In genomic region chr2:20113004-20113796, GRCh38 we compare ENCODE assay signal across 21 cellular contexts.
DNase-seq lines count a peak whose midpoint lies in the region; ATAC-seq, FAIRE-seq and TF ChIP-seq lines count a peak whose summit lies in the region.
"Had no signal": no experiment of that assay in that cellular context is flagged by ENCODE, and none has a peak within 500 bp of the region (broad histone marks: within the 10 kb centered on the region; RNA-seq: fewer than 3 reads in every experiment).

No MANE protein-coding gene starts in this region.

- no peak overlapping the region for H2AFZ ChIP-seq in HepG2 (ENCODE audit: low read length)
- H2AFZ ChIP-seq: GM23248 had no signal

- H3K4me3 ChIP-seq in breast epithelium, result no peak overlapping the region
- no peak overlapping the region for H3K4me3 ChIP-seq in HepG2 (replicated peaks in 1 of 3; ENCODE audit: insufficient read depth in 1 of 3, low read depth in 2 of 3, low read length in 3 of 3)
- no peak overlapping the region for H3K4me3 ChIP-seq in spleen
- H3K4me3 ChIP-seq: GM23248, Peyer's patch had no signal

- ATAC-seq in HepG2 (no peak), HG03469 (IDR thresholded peaks at IDR 0.05; ENCODE audit: unreplicated experiment) (no peak)
- ATAC-seq: Right ventricle myocardium inferior had no signal

- peak overlapping the region; percentile 34; the same call in 1 of the 2 replicates for H3K4me2 ChIP-seq in HepG2 (ENCODE audit: low read depth, low read length)

- TF ChIP-seq CTCF in breast epithelium (IDR thresholded peaks at IDR 0.05) (no peak), MCF 10A (IDR thresholded peaks at IDR 0.05; ENCODE audit: unreplicated experiment) (no peak), HepG2 (CRISPR knock-in tag; IDR thresholded peaks at IDR 0.05) (no peak), spleen (IDR thresholded peaks at IDR 0.05 in 8 of 11, conservative IDR thresholded peaks at IDR 0.05 in 3 of 11) (no peak)

- H3K27ac Mint-ChIP-seq in MCF 10A (ENCODE audit: low read depth, unreplicated experiment), result no peak overlapping the region
- H3K27ac Mint-ChIP-seq in activated CD4-positive, alpha-beta memory T cell treated with anti-CD3 and anti-CD28 coated beads for 36 hours, result no peak overlapping the region
- H3K27ac Mint-ChIP-seq: B cell; CD4-positive, alpha-beta T cell had no signal

- TF ChIP-seq POLR2A in breast epithelium (IDR thresholded peaks at IDR 0.05), result no peak
- TF ChIP-seq POLR2A in HepG2 (IDR thresholded peaks at IDR 0.05; ENCODE audit: insufficient read depth in 1 of 2, low read depth in 2 of 2, low read length in 2 of 2), result no peak
- TF ChIP-seq POLR2A in spleen (IDR thresholded peaks at IDR 0.05), result no peak

- no peaks in the 10 kb centered on the region for H3K79me2 ChIP-seq in HepG2 (ENCODE audit: insufficient read depth, low read length)

- WGBS in HepG2 (ENCODE audit: low lambda C conversion rate), result 77% methylated on average over 15 of the region's 15 CpGs
- WGBS in spleen, 5 donors, result 81 to 95% (median 90%) methylated on average over 12 to 15 of the region's 15 CpGs

- CTCF ChIA-PET in MCF 10A (lab: Yijun Ruan, JAX) (interaction anchor here (0.7 to 1.3 kb wide), 4 partner anchors 9 to 201 kb away, joined by 3 to 4 read pairs (median 3); no protein-coding TSS in a partner anchor), HepG2 (lab: Yijun Ruan, JAX; ENCODE audit: low intra/inter-chr PET ratio, low total read pairs) (no interaction called here)
- CTCF ChIA-PET in activated CD4-positive, alpha-beta memory T cell treated with anti-CD3 and anti-CD28 coated beads for 36 hours (lab: Charles Lee), result no interaction called here

- peak overlapping the region; percentile 15 to 71 for H3K27ac ChIP-seq in breast epithelium
- no peak overlapping the region for H3K27ac ChIP-seq in HepG2 (ENCODE audit: extremely low read length, insufficient read depth, low read length)
- H3K27ac ChIP-seq in spleen, result no peak overlapping the region
- H3K27ac ChIP-seq: 22Rv1, GM23248 had no signal

- TF ChIP-seq EP300 in HepG2 (IDR thresholded peaks at IDR 0.05; ENCODE audit: low read depth in 2 of 2, low read length in 2 of 2), result no peak
- TF ChIP-seq EP300 in HepG2 (CRISPR knock-in tag; IDR thresholded peaks at IDR 0.05; ENCODE audit: borderline replicate concordance), result no peak

- no peak for TF ChIP-seq RAD21 in HepG2 (CRISPR knock-in tag; IDR thresholded peaks at IDR 0.05)

- intact Hi-C loops in breast epithelium (cut with DNase I; ENCODE audit: low total_unique reads), result no loop called here
- intact Hi-C loops in MCF 10A (cut with micrococcal nuclease), result no loop called here
- intact Hi-C loops in HepG2 (cut with micrococcal nuclease; ENCODE audit: unreplicated experiment), result no loop called here
- intact Hi-C loops in spleen (cut with DNase I; ENCODE audit: low total_unique reads), result no loop called here
- intact Hi-C loops in activated CD4-positive, alpha-beta memory T cell treated with anti-CD3 and anti-CD28 coated beads for 36 hours (cut with micrococcal nuclease), result no loop called here

- H3K4me1 ChIP-seq in breast epithelium (peaks cover 0 to 4% of the 10 kb centered on the region in 2 donors), HepG2 (ENCODE audit: insufficient read depth, low read length) (peaks cover 88% of the 10 kb centered on the region), spleen (peaks cover 0 to 8% (median 0%) of the 10 kb centered on the region in 6 donors)

- H3K9me3 ChIP-seq in breast epithelium, result no peaks in the 10 kb centered on the region
- peaks cover 6% of the 10 kb centered on the region; the same call in 1 of the 2 replicates for H3K9me3 ChIP-seq in HepG2 (ENCODE audit: low read length)
- H3K9me3 ChIP-seq in spleen, result peaks cover 0 to 4% (median 0%) of the 10 kb centered on the region in 8 donors
- H3K9me3 ChIP-seq: Peyer's patch had no signal

- in situ Hi-C loops in HepG2 (cut with HindIII; ENCODE audit: extremely low pct_ligation_motif_present, low pct_unique_long_range_greater_than_20kb), result no loop called here

- H4K20me1 ChIP-seq in HepG2 (ENCODE audit: insufficient read depth, low read length), result no peaks in the 10 kb centered on the region

- no peak for FAIRE-seq in HepG2 (lab: Jason Lieb, UNC)
- FAIRE-seq: GM19239 had no signal

- H3K27me3 ChIP-seq in breast epithelium (no peaks in the 10 kb centered on the region), HepG2 (ENCODE audit: control insufficient read depth in 1 of 2, insufficient read depth in 2 of 2, low read length in 2 of 2) (0 out of 5 replicates have a peak, but pooled peaks cover 0 to under 1% of the 10 kb centered on the region in 2 experiments), spleen (replicated peaks in 1 of 7) (peaks cover 0 to 4% (median 0%) of the 10 kb centered on the region in 7 donors)
- H3K27me3 ChIP-seq: Peyer's patch had no signal

- H3K36me3 Mint-ChIP-seq in MCF 10A (ENCODE audit: insufficient read depth, unreplicated experiment), result no peaks in the 10 kb centered on the region
- no peaks in the 10 kb centered on the region for H3K36me3 Mint-ChIP-seq in activated CD4-positive, alpha-beta memory T cell treated with anti-CD3 and anti-CD28 coated beads for 36 hours

- no peak overlapping the region for H3K9ac ChIP-seq in HepG2 (ENCODE audit: insufficient read depth, low read depth, low read length)
- H3K9ac ChIP-seq: GM23248 had no signal

- no peaks in the 10 kb centered on the region for H3K36me3 ChIP-seq in breast epithelium
- H3K36me3 ChIP-seq in HepG2 (replicated peaks in 1 of 2; ENCODE audit: control insufficient read depth in 1 of 2, insufficient read depth in 2 of 2, low read length in 2 of 2), result no peaks in the 10 kb centered on the region
- no peaks in the 10 kb centered on the region for H3K36me3 ChIP-seq in spleen
- H3K36me3 ChIP-seq: Peyer's patch had no signal

- BruUV-seq in MCF 10A (replicated peaks; lab: Mats Ljungman, UMichigan) (no TSS peak), HepG2 (replicated peaks; lab: Mats Ljungman, UMichigan) (no TSS peak)

- H3K4me3 Mint-ChIP-seq in MCF 10A (ENCODE audit: unreplicated experiment), result no peak overlapping the region
- no peak overlapping the region for H3K4me3 Mint-ChIP-seq in activated CD4-positive, alpha-beta memory T cell treated with anti-CD3 and anti-CD28 coated beads for 36 hours
- H3K4me3 Mint-ChIP-seq: B cell; CD4-positive, alpha-beta T cell had no signal

- H3K27me3 Mint-ChIP-seq in MCF 10A (ENCODE audit: insufficient read depth, unreplicated experiment), result no peaks in the 10 kb centered on the region
- peaks cover 7% of the 10 kb centered on the region for H3K27me3 Mint-ChIP-seq in activated CD4-positive, alpha-beta memory T cell treated with anti-CD3 and anti-CD28 coated beads for 36 hours

- DNase-seq in breast epithelium (ENCODE audit: low spot score in 2 of 2), result no peak
- no peak for DNase-seq in MCF 10A (ENCODE audit: unreplicated experiment)
- DNase-seq in HepG2 (ENCODE audit: low spot score), result no peak
- peak; percentile 31 for DNase-seq in spleen
- DNase-seq in activated CD4-positive, alpha-beta memory T cell treated with anti-CD3 and anti-CD28 coated beads for 36 hours, result no peak
- no peak for DNase-seq in NK-92 (lab: John Stamatoyannopoulos, UW; ENCODE audit: unreplicated experiment)
- DNase-seq in superior temporal gyrus (ENCODE audit: extremely low spot score), result no peak
- DNase-seq: CD4-positive, alpha-beta T cell; GF-D8; GM23248; NCI-H1417 treated with DMSO at 0.1 percent for 48 hours; NCI-H187 treated with DMSO at 0.1 percent for 48 hours; NCI-H345; NCI-H524 treated with DMSO at 0.1 percent for 48 hours; Peyer's patch; SW 1271 had no signal

- peaks cover 11% of the 10 kb centered on the region for H3K4me1 Mint-ChIP-seq in MCF 10A (ENCODE audit: insufficient read depth, unreplicated experiment)
- H3K4me1 Mint-ChIP-seq in activated CD4-positive, alpha-beta memory T cell treated with anti-CD3 and anti-CD28 coated beads for 36 hours (ENCODE audit: low read depth), result no peaks in the 10 kb centered on the region
- H3K4me1 Mint-ChIP-seq: B cell had no signal

- H3K9me3 Mint-ChIP-seq in MCF 10A (ENCODE audit: unreplicated experiment), result no peaks in the 10 kb centered on the region
- H3K9me3 Mint-ChIP-seq in activated CD4-positive, alpha-beta memory T cell treated with anti-CD3 and anti-CD28 coated beads for 36 hours, result no peaks in the 10 kb centered on the region

- POLR2A ChIA-PET in MCF 10A (lab: Yijun Ruan, JAX) (interaction anchor here (1.1 kb wide), 1 partner anchor 18 kb away, joined by 3 read pairs; no protein-coding TSS in a partner anchor), HepG2 (lab: Yijun Ruan, JAX) (no interaction called here)
- POLR2A ChIA-PET in activated CD4-positive, alpha-beta memory T cell treated with anti-CD3 and anti-CD28 coated beads for 36 hours (lab: Charles Lee), result no interaction called here

TF ChIP-seq in HepG2, 621 proteins besides CTCF, POLR2A, EP300 and RAD21 (continues in another document):
- TF ChIP-seq ZNF768 (CRISPR knock-in tag; IDR thresholded peaks at IDR 0.05) (peak; percentile 96), ZMYM3 (CRISPR knock-in tag; IDR thresholded peaks at IDR 0.05) (peak; percentile 86), SP4 (CRISPR knock-in tag; IDR thresholded peaks at IDR 0.05) (0 out of 2 replicates have a peak, but pooled peaks have one; percentile 15), GATAD1 (CRISPR knock-in tag; IDR thresholded peaks at IDR 0.05) (0 out of 2 replicates have a peak, but pooled peaks have one; percentile 20), ZSCAN29 (CRISPR knock-in tag; conservative IDR thresholded peaks at IDR 0.05) (no peak), RXRA (CRISPR knock-in tag; IDR thresholded peaks at IDR 0.05) (0 out of 2 replicates have a peak, but pooled peaks have one; percentile 41), ZNF326 (CRISPR knock-in tag; IDR thresholded peaks at IDR 0.05; ENCODE audit: borderline replicate concordance) (no peak)

Comparison
In these comparisons a context has a peak if more than half of its experiments do, and no peak if none do; other contexts are left out.
1. H3K27ac ChIP-seq: peak in breast epithelium (2 of 2); none in HepG2 (single experiment) and spleen (0 of 8).